Comparison of ENCODE assay signal across 8 cellular contexts in the genomic region with DNA sequence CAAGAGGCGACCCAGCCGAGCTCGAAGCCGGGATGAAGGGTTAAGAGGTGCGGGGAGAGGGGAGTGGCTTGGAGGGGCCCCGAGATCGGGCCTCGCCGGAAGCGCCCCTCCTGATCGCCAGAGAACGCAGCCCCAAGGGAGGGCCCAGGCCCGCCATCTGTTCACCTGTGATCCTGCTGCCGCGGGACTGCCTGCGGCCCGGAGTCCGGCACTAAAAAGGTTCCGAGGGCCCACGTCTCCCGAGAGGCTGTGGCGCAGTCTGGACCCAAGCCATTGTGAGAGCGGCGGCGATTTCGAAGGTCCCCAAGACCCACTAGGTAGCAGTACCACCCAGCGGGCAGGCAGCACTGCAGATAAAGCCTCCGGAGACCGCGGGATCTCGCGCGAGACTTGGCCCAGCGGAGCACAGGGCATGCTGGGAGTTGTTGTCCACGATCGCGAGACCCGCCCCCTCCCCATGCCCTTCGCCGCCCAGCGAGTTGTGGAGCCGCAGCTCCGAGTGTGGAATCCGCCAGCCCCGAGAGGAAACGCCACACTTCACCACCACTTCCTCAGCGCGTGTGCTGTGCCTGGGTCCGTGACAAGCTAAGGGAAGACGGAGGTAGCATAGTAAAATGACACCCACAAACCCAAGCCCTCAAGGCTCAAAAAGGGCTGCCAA. TPM values are rescaled to one million over a fixed set of nuclear protein-coding genes. Genes with fewer than 3 reads are reported as not detected.
DNase-seq lines count a peak whose midpoint lies in the region; ATAC-seq and TF ChIP-seq lines count a peak whose summit lies in the region.

A gene with protein sequence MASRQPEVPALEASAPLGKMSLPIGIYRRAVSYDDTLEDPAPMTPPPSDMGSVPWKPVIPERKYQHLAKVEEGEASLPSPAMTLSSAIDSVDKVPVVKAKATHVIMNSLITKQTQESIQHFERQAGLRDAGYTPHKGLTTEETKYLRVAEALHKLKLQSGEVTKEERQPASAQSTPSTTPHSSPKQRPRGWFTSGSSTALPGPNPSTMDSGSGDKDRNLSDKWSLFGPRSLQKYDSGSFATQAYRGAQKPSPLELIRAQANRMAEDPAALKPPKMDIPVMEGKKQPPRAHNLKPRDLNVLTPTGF (minus strand): TSS at position 328 of the 661 bp plus-strand sequence. CDS start 2,256 bp downstream, outside the sequence.

- H3K4me3 ChIP-seq in osteoblast (ENCODE audit: insufficient read depth, low read length): peak within 1 kb of the TSS; percentile 99
- H3K4me3 ChIP-seq in thoracic aorta: peak within 1 kb of the TSS; percentile 98

- H3K4me1 ChIP-seq in osteoblast (ENCODE audit: insufficient read depth, low read length) (peaks cover 14% of the 10 kb centered on the region), thoracic aorta (ENCODE audit: control insufficient read depth in 1 of 2, low read depth in 2 of 2) (peaks cover 12 to 28% of the 10 kb centered on the region in 2 donors)

- DNase-seq in NCI-H1092 (lab: John Stamatoyannopoulos, UW) (peak; percentile 84), glomerular visceral epithelial cell (ENCODE audit: extremely low spot score) (peak; percentile 92), osteoblast (ENCODE audit: insufficient read length, low spot score, missing footprints) (peak; percentile 99), thoracic aorta (ENCODE audit: low spot score) (peak; percentile 81)
- DNase-seq in activated naive CD4-positive, alpha-beta T cell treated with anti-CD3 and anti-CD28 coated beads, Interleukin-2, amount 50 U/mL, for 72 hours (ENCODE audit: low spot score in 2 of 2): peak; percentile 91 to 94

- H3K4me2 ChIP-seq in osteoblast (ENCODE audit: insufficient read depth, low read length): peak within 1 kb of the TSS; percentile 93

- TF ChIP-seq POLR2A in GM10847 (IDR thresholded peaks at IDR 0.05; ENCODE audit: extremely low read depth, insufficient read length): peak; percentile 93

- peak; percentile 83 for ATAC-seq in HG02610 (IDR thresholded peaks at IDR 0.05; ENCODE audit: unreplicated experiment)
- ATAC-seq in SK-N-SH treated with all-trans-retinoic acid at 6 μM for 48 hours: peak; percentile 95
- ATAC-seq in activated naive CD4-positive, alpha-beta T cell treated with anti-CD3 and anti-CD28 coated beads, Interleukin-2, amount 50 U/mL, for 72 hours: peak; percentile 91
- ATAC-seq in thoracic aorta (ENCODE audit: insufficient number of reproducible peaks, low FRiP score, low read depth): peak; percentile 82

- peak within 1 kb of the TSS; percentile 94 to 96 for H3K27ac Mint-ChIP-seq in activated naive CD4-positive, alpha-beta T cell treated with anti-CD3 and anti-CD28 coated beads, Interleukin-2, amount 50 U/mL, for 72 hours

- TF ChIP-seq CTCF in osteoblast (IDR thresholded peaks at IDR 0.05; ENCODE audit: extremely low read depth, low read depth, low read length) (no peak), thoracic aorta (IDR thresholded peaks at IDR 0.05) (no peak)

- H3K36me3 Mint-ChIP-seq in activated naive CD4-positive, alpha-beta T cell treated with anti-CD3 and anti-CD28 coated beads, Interleukin-2, amount 50 U/mL, for 72 hours: peaks cover 7 to 23% of the 10 kb centered on the region in 2 donors

- no peaks in the 10 kb centered on the region for H3K9me3 Mint-ChIP-seq in activated naive CD4-positive, alpha-beta T cell treated with anti-CD3 and anti-CD28 coated beads, Interleukin-2, amount 50 U/mL, for 72 hours

- H3K79me2 ChIP-seq in osteoblast (ENCODE audit: insufficient read depth, low read length): peaks cover 46% of the 10 kb centered on the region

- H2AFZ ChIP-seq in osteoblast (ENCODE audit: low read length): peak within 1 kb of the TSS; percentile 99

- H3K27ac ChIP-seq in osteoblast (ENCODE audit: low read depth, low read length) (peak within 1 kb of the TSS; percentile 77), thoracic aorta (peak within 1 kb of the TSS; percentile 31 to 63)

- H4K20me1 ChIP-seq in osteoblast (ENCODE audit: insufficient read depth, low read length): peaks cover 14% of the 10 kb centered on the region

- H3K9me3 ChIP-seq in osteoblast (ENCODE audit: low read depth, low read length) (no peaks in the 10 kb centered on the region), thoracic aorta (no peaks in the 10 kb centered on the region)

- H3K27me3 ChIP-seq in osteoblast (ENCODE audit: insufficient read depth, low read length) (no peaks in the 10 kb centered on the region), thoracic aorta (replicated peaks; ENCODE audit: insufficient read depth) (no peaks in the 10 kb centered on the region)

- H3K36me3 ChIP-seq in osteoblast (ENCODE audit: insufficient read depth, low read length) (peaks cover 12% of the 10 kb centered on the region), thoracic aorta (peaks cover 3% of the 10 kb centered on the region)

TF ChIP-seq in SK-N-SH treated with all-trans-retinoic acid at 6 μM for 48 hours, 23 proteins besides CTCF, POLR2A, EP300 and RAD21:
- TF ChIP-seq ESRRG (CRISPR knock-in tag; IDR thresholded peaks at IDR 0.05): 0 out of 2 replicates have a peak, but pooled peaks have one; percentile 57
- TF ChIP-seq ZFP30 (CRISPR knock-in tag; IDR thresholded peaks at IDR 0.05): no peak
- TF ChIP-seq, protein P1, sequence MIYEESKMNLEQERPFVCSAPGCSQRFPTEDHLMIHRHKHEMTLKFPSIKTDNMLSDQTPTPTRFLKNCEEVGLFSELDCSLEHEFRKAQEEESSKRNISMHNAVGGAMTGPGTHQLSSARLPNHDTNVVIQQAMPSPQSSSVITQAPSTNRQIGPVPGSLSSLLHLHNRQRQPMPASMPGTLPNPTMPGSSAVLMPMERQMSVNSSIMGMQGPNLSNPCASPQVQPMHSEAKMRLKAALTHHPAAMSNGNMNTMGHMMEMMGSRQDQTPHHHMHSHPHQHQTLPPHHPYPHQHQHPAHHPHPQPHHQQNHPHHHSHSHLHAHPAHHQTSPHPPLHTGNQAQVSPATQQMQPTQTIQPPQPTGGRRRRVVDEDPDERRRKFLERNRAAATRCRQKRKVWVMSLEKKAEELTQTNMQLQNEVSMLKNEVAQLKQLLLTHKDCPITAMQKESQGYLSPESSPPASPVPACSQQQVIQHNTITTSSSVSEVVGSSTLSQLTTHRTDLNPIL (CRISPR knock-in tag; IDR thresholded peaks at IDR 0.05; ENCODE audit: low read depth): no peak
- TF ChIP-seq GLIS3 (CRISPR knock-in tag; IDR thresholded peaks at IDR 0.05): no peak
TF ChIP-seq in SK-N-SH treated with all-trans-retinoic acid at 6 μM for 48 hours: peak in this region for 1.

RNA-seq across cellular contexts. Expression of the gene that starts here (rescaled TPM):
- 10 to 100 TPM; 58.3 to 58.9 TPM for total RNA-seq in activated naive CD4-positive, alpha-beta T cell treated with anti-CD3 and anti-CD28 coated beads, Interleukin-2, amount 50 U/mL, for 72 hours
- total RNA-seq in osteoblast: 61.9 and 69.5 TPM in 2 replicates
- 100 to 1,000 TPM in 1 of 2 donors, 10 to 100 TPM in 1; 95.9 to 154 TPM for total RNA-seq in thoracic aorta

Comparison
In these comparisons a context has a peak if more than half of its experiments do, and no peak if none do; other contexts are left out.
1. Peak in every context shown above with its lines: DNase-seq, ATAC-seq, H3K4me3 ChIP-seq and H3K27ac ChIP-seq.